In the genomic region with DNA sequence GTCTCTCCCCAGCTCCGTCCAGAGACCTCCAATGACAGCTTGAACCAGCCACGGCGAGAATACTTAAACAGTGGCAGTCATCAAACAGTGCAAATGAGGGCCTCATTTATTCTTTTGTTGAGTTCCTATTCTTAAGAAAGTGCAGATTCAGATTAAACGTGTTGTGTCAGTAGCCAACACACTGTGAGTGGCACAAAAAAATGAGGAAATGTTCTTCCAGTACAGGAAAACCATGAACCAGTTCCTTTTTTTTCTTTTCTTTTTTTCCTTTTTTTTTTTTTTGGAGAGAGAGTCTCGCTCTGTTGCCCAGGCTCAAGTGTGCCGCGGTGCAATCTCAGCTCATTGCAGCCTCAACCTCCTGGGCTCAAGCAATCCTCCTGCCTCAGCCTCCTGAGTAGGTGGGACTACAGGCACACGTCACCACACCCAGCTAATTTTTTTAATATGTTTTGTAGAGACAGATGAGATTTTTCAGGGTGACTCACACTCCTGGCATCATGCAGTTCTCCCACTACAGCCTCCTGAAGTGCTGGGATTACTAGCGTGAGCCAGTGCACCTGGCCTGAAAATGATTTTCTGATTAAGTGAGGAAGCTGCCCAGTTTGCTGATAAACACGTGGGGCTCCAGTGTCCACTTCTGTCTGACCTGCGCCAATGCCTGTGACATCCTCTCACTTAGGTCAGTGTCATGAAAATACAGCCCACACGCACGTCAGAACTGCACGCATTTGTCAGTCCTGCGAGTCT, we compare ENCODE assay signal across 14 cellular contexts. TPM values are rescaled to one million over a fixed set of nuclear protein-coding genes. Genes with fewer than 3 reads are reported as not detected.
DNase-seq lines count a peak whose midpoint lies in the region; ATAC-seq and TF ChIP-seq lines count a peak whose summit lies in the region.
"Had no signal": no experiment of that assay in that cellular context is flagged by ENCODE, and none has a peak within 500 bp of the region (broad histone marks: within the 10 kb centered on the region; RNA-seq: fewer than 3 reads in every experiment).

No MANE protein-coding gene starts in this region.

- TF ChIP-seq RAD21 in HCT116 (IDR thresholded peaks at IDR 0.05; ENCODE audit: low read depth): no peak

- no peaks in the 10 kb centered on the region for H3K9me3 Mint-ChIP-seq in type B pancreatic cell
- H3K9me3 Mint-ChIP-seq: activated T-cell treated with anti-CD3 and anti-CD28 coated beads, Interleukin-2, amount 50 U/mL, for 24 hours had no signal

- CTCF ChIA-PET in HCT116 (lab: Charles Lee) (no interaction called here), PC-3 (lab: Charles Lee) (interaction anchor here (0.6 kb wide), 1 partner anchor 67 kb away, joined by 3 read pairs; no protein-coding TSS in a partner anchor)

- H3F3A ChIP-seq in PC-3 (ENCODE audit: low read length, unreplicated experiment): no peaks in the 10 kb centered on the region

- intact Hi-C loops in HCT116 (cut with micrococcal nuclease): no loop called here
- intact Hi-C loops in PC-3 (cut with micrococcal nuclease): no loop called here

- ATAC-seq in HCT116: peak; percentile 61
- peak; percentile 90 for ATAC-seq in PC-3
- ATAC-seq: Panc1, right cardiac atrium had no signal

- in situ Hi-C loops in GM13976 (cut with MboI; ENCODE audit: low sequenced_read_pairs, unreplicated experiment): no loop called here

- RAD21 ChIA-PET in HCT116 (lab: Charles Lee; ENCODE audit: low non-redundant PET in 1 of 2, low total read pairs in 2 of 2, uncharacterized antibody in 2 of 2, unreplicated experiment in 2 of 2): no interaction called here

- H3K9me3 ChIP-seq in HCT116 (ENCODE audit: control insufficient read depth in 1 of 2, insufficient read depth in 1 of 2, low read depth in 1 of 2, low read length in 2 of 2) (peaks cover 0 to 8% of the 10 kb centered on the region in 2 experiments; a peak in 1 of 4 replicates), PC-3 (ENCODE audit: low read length) (no peaks in the 10 kb centered on the region)
- H3K9me3 ChIP-seq: HAP-1 had no signal

- peaks cover 56% of the 10 kb centered on the region for H3K27me3 Mint-ChIP-seq in type B pancreatic cell

- H4K20me1 ChIP-seq in HCT116 (ENCODE audit: insufficient read depth) (no peaks in the 10 kb centered on the region), PC-3 (ENCODE audit: low read length) (no peaks in the 10 kb centered on the region)

- no peak for TF ChIP-seq POLR2A in HCT116 (IDR thresholded peaks at IDR 0.05; ENCODE audit: borderline replicate concordance, extremely low read depth, insufficient read depth, insufficient read length)

- no peak for TF ChIP-seq CTCF in HCT116 (IDR thresholded peaks at IDR 0.05 in 2 of 3, conservative IDR thresholded peaks at IDR 0.05 in 1 of 3; ENCODE audit: borderline replicate concordance in 1 of 3, insufficient read depth in 1 of 3, low read depth in 2 of 3, low read length in 2 of 3)
- no peak for TF ChIP-seq CTCF in PC-3 (conservative IDR thresholded peaks at IDR 0.05; ENCODE audit: low read depth, low read length)
- no peak for TF ChIP-seq CTCF in fibroblast of mammary gland (conservative IDR thresholded peaks at IDR 0.05; ENCODE audit: control insufficient read depth, insufficient read depth, low read depth, low read length)
- no peak for TF ChIP-seq CTCF in type B pancreatic cell (conservative IDR thresholded peaks at IDR 0.05)
- no peak for TF ChIP-seq CTCF in GM13976 (IDR thresholded peaks at IDR 0.05; ENCODE audit: borderline replicate concordance, control extremely low read depth, extremely low read depth, insufficient read depth, missing control alignments)

- H3K9ac ChIP-seq in HCT116 (ENCODE audit: low read length): no peak overlapping the region
- no peak overlapping the region for H3K9ac ChIP-seq in PC-3 (ENCODE audit: low read length)

- BruUV-seq in HCT116 (replicated peaks; lab: Mats Ljungman, UMichigan): no TSS peak
- no TSS peak for BruUV-seq in PC-3 (replicated peaks; lab: Mats Ljungman, UMichigan)

- no peaks in the 10 kb centered on the region for H3K9me2 ChIP-seq in HCT116 (ENCODE audit: insufficient read depth)
- H3K9me2 ChIP-seq in PC-3 (replicated peaks; ENCODE audit: low read length): no peaks in the 10 kb centered on the region

- H3K79me2 ChIP-seq in HCT116 (ENCODE audit: insufficient read depth, low read length): no peaks in the 10 kb centered on the region
- H3K79me2 ChIP-seq in PC-3 (ENCODE audit: low read length): no peaks in the 10 kb centered on the region

- H3K36me3 ChIP-seq in HCT116 (ENCODE audit: control insufficient read depth in 1 of 2, insufficient read depth in 2 of 2, low read length in 2 of 2) (no peaks in the 10 kb centered on the region), PC-3 (ENCODE audit: low read depth, low read length) (no peaks in the 10 kb centered on the region)
- H3K36me3 ChIP-seq: HAP-1, stomach had no signal

- no peaks in the 10 kb centered on the region for H3K4me1 Mint-ChIP-seq in type B pancreatic cell (ENCODE audit: unreplicated experiment)

- H3K4me2 ChIP-seq in HCT116 (ENCODE audit: low read length) (0 out of 2 replicates have a peak overlapping the region, but pooled peaks have one; percentile 9), PC-3 (ENCODE audit: low read length) (no peak overlapping the region)

- H3K27me3 ChIP-seq in HCT116 (ENCODE audit: insufficient read depth, low read length): peaks cover 10% of the 10 kb centered on the region
- H3K27me3 ChIP-seq in PC-3 (ENCODE audit: low read length): peaks cover 48% of the 10 kb centered on the region

- no peak overlapping the region for H3K27ac Mint-ChIP-seq in type B pancreatic cell
- H3K27ac Mint-ChIP-seq: activated T-cell treated with anti-CD3 and anti-CD28 coated beads, Interleukin-2, amount 50 U/mL, for 24 hours had no signal

- POLR2A ChIA-PET in HCT116 (lab: Charles Lee): no interaction called here
- POLR2A ChIA-PET in PC-3 (lab: Charles Lee; ENCODE audit: unreplicated experiment): no interaction called here

- H3K27ac ChIP-seq in HCT116 (ENCODE audit: low read depth, low read length) (no peak overlapping the region), PC-3 (ENCODE audit: low read length) (no peak overlapping the region)

- H3K36me3 Mint-ChIP-seq in type B pancreatic cell: no peaks in the 10 kb centered on the region

- no peak for DNase-seq in HCT116 (ENCODE audit: low read depth, low spot score)
- peak; percentile 78 for DNase-seq in PC-3
- peak; percentile 70 for DNase-seq in fibroblast of mammary gland (ENCODE audit: low read depth)
- peak; percentile 24 for DNase-seq in type B pancreatic cell (ENCODE audit: extremely low spot score, unreplicated experiment)
- no peak for DNase-seq in GM13976 (ENCODE audit: low spot score)
- no peak for DNase-seq in cortex of kidney (lab: John Stamatoyannopoulos, UW)
- no peak for DNase-seq in NCI-H1694 (lab: John Stamatoyannopoulos, UW)
- DNase-seq: activated CD4-positive, alpha-beta T cell treated with anti-CD3 and anti-CD28 coated beads for 48 hours; activated T-cell treated with anti-CD3 and anti-CD28 coated beads, Interleukin-2, amount 50 U/mL, for 24 hours; dermis blood vessel endothelial cell; right cardiac atrium; stomach had no signal

- H3K4me3 ChIP-seq in HCT116 (replicated peaks in 1 of 2; ENCODE audit: low read depth in 1 of 2, low read length in 2 of 2) (no peak overlapping the region), PC-3 (ENCODE audit: low read length) (no peak overlapping the region), fibroblast of mammary gland (ENCODE audit: control insufficient read depth, low read depth, low read length) (no peak overlapping the region)
- H3K4me3 ChIP-seq: HAP-1, stomach had no signal

- no peak overlapping the region for H3K4me3 Mint-ChIP-seq in type B pancreatic cell
- H3K4me3 Mint-ChIP-seq: activated T-cell treated with anti-CD3 and anti-CD28 coated beads, Interleukin-2, amount 50 U/mL, for 24 hours had no signal

- H2AFZ ChIP-seq in HCT116 (ENCODE audit: low read depth, low read length, poor library complexity, severe bottlenecking) (no peak overlapping the region), PC-3 (ENCODE audit: low read length) (no peak overlapping the region)

- H3K4me1 ChIP-seq in HCT116 (ENCODE audit: control insufficient read depth in 1 of 2, insufficient read depth in 2 of 2, low read length in 2 of 2) (peaks cover 0 to 10% of the 10 kb centered on the region in 2 experiments; a peak in 2 of 4 replicates), PC-3 (ENCODE audit: insufficient read depth, low read length) (0 out of 2 replicates have a peak, but pooled peaks cover 5% of the 10 kb centered on the region)
- H3K4me1 ChIP-seq: HAP-1, stomach had no signal

TF ChIP-seq in HCT116, 20 proteins besides CTCF, POLR2A, EP300 and RAD21 (continues in another document):
- TF ChIP-seq SRF (IDR thresholded peaks at IDR 0.05; ENCODE audit: low read depth): no peak
- no peak for TF ChIP-seq CBX3 (IDR thresholded peaks at IDR 0.05; ENCODE audit: low read depth)
- no peak for TF ChIP-seq ZFX (IDR thresholded peaks at IDR 0.05)
- no peak for TF ChIP-seq YY1 (IDR thresholded peaks at IDR 0.05; ENCODE audit: extremely low read depth, insufficient replicate concordance, low read depth, low read length)
- no peak for TF ChIP-seq POLR2AphosphoS5 (IDR thresholded peaks at IDR 0.05; ENCODE audit: low read depth, low read length)
- TF ChIP-seq EZH2phosphoT487 (IDR thresholded peaks at IDR 0.05; ENCODE audit: borderline replicate concordance): no peak
- TF ChIP-seq TCF7L2 (IDR thresholded peaks at IDR 0.05; ENCODE audit: borderline replicate concordance, extremely low read depth, insufficient read depth, insufficient read length): no peak
- no peak for TF ChIP-seq FOSL1 (IDR thresholded peaks at IDR 0.05; ENCODE audit: low read depth)
- TF ChIP-seq CEBPB (IDR thresholded peaks at IDR 0.05; ENCODE audit: low read depth): no peak
- TF ChIP-seq SIN3A (IDR thresholded peaks at IDR 0.05; ENCODE audit: low read depth): no peak
- TF ChIP-seq ELF1 (IDR thresholded peaks at IDR 0.05; ENCODE audit: borderline replicate concordance, low read depth): no peak
- TF ChIP-seq SP1 (IDR thresholded peaks at IDR 0.05; ENCODE audit: low read depth): no peak

RNA-seq across cellular contexts. Expression of a gene that starts 37.2 kb away (rescaled TPM):
- total RNA-seq in HCT116 (2021; ENCODE audit: unreplicated experiment): 50.4 TPM
- polyA plus RNA-seq in HCT116 (2012): 30.8 and 38.1 TPM in 2 replicates
- total RNA-seq in PC-3 (2014; rRNA removed): 57.5 and 64.3 TPM in 2 replicates
- total RNA-seq in type B pancreatic cell (ENCODE audit: low replicate concordance): 46.3 and 59.3 TPM in 2 replicates

Comparison
In these comparisons a context has a peak if more than half of its experiments do, and no peak if none do; other contexts are left out.
1. DNase-seq: peak in PC-3 (single experiment), fibroblast of mammary gland (single experiment) and type B pancreatic cell (single experiment); none in HCT116 (single experiment), GM13976 (single experiment), cortex of kidney (single experiment) and NCI-H1694 (single experiment).